In the genomic region with DNA sequence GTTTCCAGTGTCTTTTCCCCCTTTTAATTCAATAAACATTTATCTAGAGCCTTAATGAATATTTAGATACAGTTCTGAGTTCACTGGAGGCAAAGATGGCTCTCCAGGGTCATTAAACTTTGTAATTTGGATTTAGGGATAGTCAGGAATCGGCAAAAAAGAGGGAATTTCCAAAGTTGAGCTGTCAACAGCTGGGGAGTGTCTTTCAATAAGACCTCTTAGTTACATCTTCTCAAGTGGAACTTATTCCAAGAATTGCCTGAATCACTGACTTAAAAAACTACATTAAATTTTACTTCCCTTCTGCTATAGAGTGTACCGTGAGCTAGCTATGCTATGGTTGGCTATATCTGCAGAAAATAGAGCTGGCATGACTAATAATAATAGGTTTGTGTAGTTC, we compare ENCODE assay signal across 8 cellular contexts. TPM values are rescaled to one million over a fixed set of nuclear protein-coding genes. Genes with fewer than 3 reads are reported as not detected.
A peak's percentile ranks its signal among the peaks of the same experiment; 100 is the strongest.
DNase-seq lines count a peak whose midpoint lies in the region; ATAC-seq and TF ChIP-seq lines count a peak whose summit lies in the region.

No MANE protein-coding gene starts in this region.

- H4K20me1 ChIP-seq in osteoblast (ENCODE audit: insufficient read depth, low read length) = peaks cover 20% of the 10 kb centered on the region

- TF ChIP-seq CTCF in CD8-positive, alpha-beta T cell (IDR thresholded peaks at IDR 0.05) = no peak
- TF ChIP-seq CTCF in osteoblast (IDR thresholded peaks at IDR 0.05; ENCODE audit: extremely low read depth, low read depth, low read length) = no peak

- H3K79me2 ChIP-seq in osteoblast (ENCODE audit: insufficient read depth, low read length) = peaks cover 72% of the 10 kb centered on the region

- H3K27me3 Mint-ChIP-seq in CD8-positive, alpha-beta T cell (ENCODE audit: low read depth) = no peaks in the 10 kb centered on the region

- POLR2A ChIA-PET in CD8-positive, alpha-beta T cell (lab: Charles Lee) = no interaction called here

- ATAC-seq in CD8-positive, alpha-beta T cell = no peak

- intact Hi-C loops in CD8-positive, alpha-beta T cell (cut with DNase I, micrococcal nuclease) = loop anchor here (1.0 to 10.0 kb wide), 7 partner anchors 38 to 1640 kb away; partner anchors contain the start of genes ESD (in 2 of the 2) and LCP1 (in 2 of the 2)

- no peaks in the 10 kb centered on the region for H3K27me3 ChIP-seq in CD8-positive, alpha-beta T cell (ENCODE audit: insufficient read depth, low read length)
- H3K27me3 ChIP-seq in NT2/D1 (ENCODE audit: insufficient read depth, insufficient read length) = peaks cover 32% of the 10 kb centered on the region
- no peaks in the 10 kb centered on the region for H3K27me3 ChIP-seq in endocrine pancreas (ENCODE audit: control insufficient read depth, insufficient read depth, low read length)
- H3K27me3 ChIP-seq in osteoblast (ENCODE audit: insufficient read depth, low read length) = no peaks in the 10 kb centered on the region

- peaks cover 60% of the 10 kb centered on the region for H3K4me1 Mint-ChIP-seq in CD8-positive, alpha-beta T cell (ENCODE audit: low read depth)

- CTCF ChIA-PET in CD8-positive, alpha-beta T cell (lab: Charles Lee) = interaction anchor here (1.8 kb wide), 1 partner anchor 166 kb away, joined by 10 read pairs; no protein-coding TSS in a partner anchor

- DNase-seq in CD8-positive, alpha-beta T cell = no peak
- no peak for DNase-seq in NT2/D1 (ENCODE audit: low read depth, low spot score)
- DNase-seq in osteoblast (ENCODE audit: insufficient read length, low spot score, missing footprints) = no peak
- no peak for DNase-seq in NCI-H2029 treated with DMSO at 0.1 percent for 48 hours (lab: John Stamatoyannopoulos, UW)
- no peak for DNase-seq in D341Med (ENCODE audit: low spot score)
- DNase-seq in inferior parietal cortex (ENCODE audit: extremely low spot score) = no peak
- DNase-seq in 8988T = no peak

- peak overlapping the region; percentile 70 for H3K27ac ChIP-seq in CD8-positive, alpha-beta T cell (ENCODE audit: low read depth, low read length)
- H3K27ac ChIP-seq in osteoblast (ENCODE audit: low read depth, low read length) = peak overlapping the region; percentile 87

- peaks cover 6% of the 10 kb centered on the region for H3K36me3 Mint-ChIP-seq in CD8-positive, alpha-beta T cell

- H3K36me3 ChIP-seq in CD8-positive, alpha-beta T cell (ENCODE audit: insufficient read depth, low read length) = no peaks in the 10 kb centered on the region
- H3K36me3 ChIP-seq in NT2/D1 (ENCODE audit: insufficient read depth, insufficient read length, low read length) (no peaks in the 10 kb centered on the region), endocrine pancreas (ENCODE audit: control insufficient read depth, insufficient read depth, low read length) (no peaks in the 10 kb centered on the region), osteoblast (ENCODE audit: insufficient read depth, low read length) (no peaks in the 10 kb centered on the region)

- H3K4me2 ChIP-seq in osteoblast (ENCODE audit: insufficient read depth, low read length) = peak overlapping the region; percentile 97

- H3K9ac ChIP-seq in NT2/D1 (ENCODE audit: insufficient read length, low read depth) = peak overlapping the region; percentile 74
- no peak overlapping the region for H3K9ac ChIP-seq in endocrine pancreas (ENCODE audit: control insufficient read depth, insufficient read depth, low read length)

- H3K27ac Mint-ChIP-seq in CD8-positive, alpha-beta T cell = peak overlapping the region; percentile 94

- peaks cover 28% of the 10 kb centered on the region for H3K4me1 ChIP-seq in CD8-positive, alpha-beta T cell (ENCODE audit: insufficient read depth, low read length)
- H3K4me1 ChIP-seq in NT2/D1 (ENCODE audit: insufficient read depth, insufficient read length) (no peaks in the 10 kb centered on the region), endocrine pancreas (ENCODE audit: control insufficient read depth, insufficient read depth, low read length) (peaks cover 5% of the 10 kb centered on the region), osteoblast (ENCODE audit: insufficient read depth, low read length) (peaks cover 14% of the 10 kb centered on the region)

- peak overlapping the region; percentile 87 for H3K4me3 ChIP-seq in CD8-positive, alpha-beta T cell (ENCODE audit: low read depth, low read length)
- peak overlapping the region; percentile 66 for H3K4me3 ChIP-seq in NT2/D1 (ENCODE audit: insufficient read length, low read depth)
- H3K4me3 ChIP-seq in endocrine pancreas (ENCODE audit: control insufficient read depth, insufficient read depth, low read length) = peak overlapping the region; percentile 75
- peak overlapping the region; percentile 96 for H3K4me3 ChIP-seq in osteoblast (ENCODE audit: insufficient read depth, low read length)

- H2AFZ ChIP-seq in osteoblast (ENCODE audit: low read length) = peak overlapping the region; percentile 95

- H3K4me3 Mint-ChIP-seq in CD8-positive, alpha-beta T cell = peak overlapping the region; percentile 93

- no peaks in the 10 kb centered on the region for H3K9me3 ChIP-seq in CD8-positive, alpha-beta T cell (ENCODE audit: low read length)
- H3K9me3 ChIP-seq in NT2/D1 (ENCODE audit: insufficient read depth, low read length) = no peaks in the 10 kb centered on the region
- H3K9me3 ChIP-seq in endocrine pancreas (ENCODE audit: control insufficient read depth, low read length) = no peaks in the 10 kb centered on the region
- no peaks in the 10 kb centered on the region for H3K9me3 ChIP-seq in osteoblast (ENCODE audit: low read depth, low read length)

- H3K9me3 Mint-ChIP-seq in CD8-positive, alpha-beta T cell = no peaks in the 10 kb centered on the region

RNA-seq across cellular contexts. Expression of gene LRCH1, which starts 2.0 kb away (rescaled TPM):
- total RNA-seq in CD8-positive, alpha-beta T cell = 10 to 100 TPM; 10.8 to 13.7 TPM
- 6.9 and 7.1 TPM in 2 replicates for total RNA-seq in osteoblast
